14 cellular contexts compared by ENCODE assay signal in genomic region chr3:178060406-178060805, GRCh38.
DNase-seq lines count a peak whose midpoint lies in the region; ATAC-seq and TF ChIP-seq lines count a peak whose summit lies in the region.
"Had no signal": no experiment of that assay in that cellular context is flagged by ENCODE, and none has a peak within 500 bp of the region (broad histone marks: within the 10 kb centered on the region; RNA-seq: fewer than 3 reads in every experiment).

No MANE protein-coding gene starts in this region.

- H3K9ac ChIP-seq in adipocyte (ENCODE audit: low read length) = peak overlapping the region; percentile 66

- H3K4me3 ChIP-seq in adipocyte (ENCODE audit: low read length) = peak overlapping the region; percentile 67
- peak overlapping the region in 1 of 2 donors; percentile 41 for H3K4me3 ChIP-seq in foreskin fibroblast (ENCODE audit: low read depth in 1 of 2, low read length in 2 of 2)
- H3K4me3 ChIP-seq in psoas muscle = no peak overlapping the region
- H3K4me3 ChIP-seq: tibial artery had no signal

- no peaks in the 10 kb centered on the region for H3K27me3 ChIP-seq in adipocyte (replicated peaks; ENCODE audit: control insufficient read depth, insufficient read depth, low read length)
- H3K27me3 ChIP-seq in psoas muscle (ENCODE audit: insufficient read depth in 3 of 3, low read length in 2 of 3) = no peaks in the 10 kb centered on the region
- H3K27me3 ChIP-seq: tibial artery had no signal

- TF ChIP-seq CTCF in foreskin fibroblast (IDR thresholded peaks at IDR 0.05; ENCODE audit: low read depth, low read length) (no peak), psoas muscle (IDR thresholded peaks at IDR 0.05) (no peak)

- no peak overlapping the region for H3K27ac ChIP-seq in psoas muscle

- 38 to 59% (median 57%) methylated on average over 2 of the region's 2 CpGs for WGBS in psoas muscle, 3 donors

- intact Hi-C loops in psoas muscle (cut with DNase I) = no loop called here

- no peaks in the 10 kb centered on the region for H3K9me3 ChIP-seq in adipocyte (ENCODE audit: control insufficient read depth, low read length)
- H3K9me3 ChIP-seq in psoas muscle = no peaks in the 10 kb centered on the region
- H3K9me3 ChIP-seq: tibial artery had no signal

- DNase-seq in AG08396 (ENCODE audit: low spot score) (peak; percentile 31), adipocyte (ENCODE audit: low read depth) (peak; percentile 80), foreskin fibroblast (peak; percentile 75 to 88), psoas muscle (no peak), superior temporal gyrus (ENCODE audit: extremely low spot score) (no peak), T-helper 9 cell (no peak), NCI-H1092 treated with DMSO at 0.1 percent for 48 hours (lab: John Stamatoyannopoulos, UW) (no peak)
- DNase-seq: AML-193, head of caudate nucleus, NCI-H1105 treated with DMSO at 0.1 percent for 48 hours, nephron progenitor cell, PC-3 had no signal

- ATAC-seq in psoas muscle (peak; percentile 33 to 72 (median 54)), GM21360 (IDR thresholded peaks at IDR 0.05; ENCODE audit: unreplicated experiment) (no peak)
- ATAC-seq: PC-3 had no signal

- no peaks in the 10 kb centered on the region for H3K36me3 ChIP-seq in adipocyte (ENCODE audit: control insufficient read depth, insufficient read depth, low read length, severe bottlenecking)
- H3K36me3 ChIP-seq in psoas muscle (ENCODE audit: insufficient read depth in 1 of 2, low read depth in 1 of 2) = no peaks in the 10 kb centered on the region
- H3K36me3 ChIP-seq: tibial artery had no signal

- H3K4me1 ChIP-seq in adipocyte (ENCODE audit: control insufficient read depth, insufficient read depth, low read length) (peaks cover 46% of the 10 kb centered on the region), psoas muscle (no peaks in the 10 kb centered on the region)

Comparison
In these comparisons a context has a peak if more than half of its experiments do, and no peak if none do; other contexts are left out.
1. DNase-seq: peak in AG08396 (single experiment), adipocyte (single experiment) and foreskin fibroblast (2 of 2); none in psoas muscle (0 of 2), superior temporal gyrus (single experiment), T-helper 9 cell (single experiment) and NCI-H1092 treated with DMSO at 0.1 percent for 48 hours (single experiment).